Comparison of ENCODE assay signal across 11 cellular contexts in the genomic region with DNA sequence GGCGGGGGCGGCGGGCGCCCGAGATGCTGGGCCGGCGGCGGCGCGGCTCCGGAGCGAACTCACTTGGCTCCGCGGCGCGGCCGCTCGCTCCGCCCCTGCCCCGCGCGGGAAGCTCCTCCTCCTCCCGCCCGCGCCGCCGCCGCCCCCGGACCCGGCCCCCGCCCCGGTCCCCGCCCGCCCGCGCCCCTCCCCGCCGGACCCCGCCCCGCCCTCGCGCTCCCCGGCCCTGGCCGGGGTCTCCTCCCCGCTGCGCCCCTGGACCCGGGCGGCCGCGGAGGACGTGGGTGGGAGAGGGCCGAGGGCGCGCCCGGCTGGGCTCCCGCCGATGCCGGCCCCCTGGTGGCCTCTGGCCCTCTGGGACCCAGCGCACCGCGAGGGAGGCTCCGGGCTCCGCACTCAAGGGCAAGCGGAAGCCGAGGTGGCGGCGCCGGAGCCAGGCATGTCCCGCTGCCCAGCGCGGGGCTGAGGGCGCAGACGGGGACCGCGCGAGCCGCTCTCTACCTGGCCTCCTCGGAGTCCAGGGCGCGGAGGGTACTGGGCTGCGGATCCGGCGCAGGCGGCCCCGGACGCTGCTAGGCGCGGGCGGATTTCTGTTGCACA. TPM values are rescaled to one million over a fixed set of nuclear protein-coding genes. Genes with fewer than 3 reads are reported as not detected.
A peak's percentile ranks its signal among the peaks of the same experiment; 100 is the strongest.
DNase-seq lines count a peak whose midpoint lies in the region; ATAC-seq lines count a peak whose summit lies in the region.
"Had no signal": no experiment of that assay in that cellular context is flagged by ENCODE, and none has a peak within 500 bp of the region (broad histone marks: within the 10 kb centered on the region; RNA-seq: fewer than 3 reads in every experiment).

A gene with protein sequence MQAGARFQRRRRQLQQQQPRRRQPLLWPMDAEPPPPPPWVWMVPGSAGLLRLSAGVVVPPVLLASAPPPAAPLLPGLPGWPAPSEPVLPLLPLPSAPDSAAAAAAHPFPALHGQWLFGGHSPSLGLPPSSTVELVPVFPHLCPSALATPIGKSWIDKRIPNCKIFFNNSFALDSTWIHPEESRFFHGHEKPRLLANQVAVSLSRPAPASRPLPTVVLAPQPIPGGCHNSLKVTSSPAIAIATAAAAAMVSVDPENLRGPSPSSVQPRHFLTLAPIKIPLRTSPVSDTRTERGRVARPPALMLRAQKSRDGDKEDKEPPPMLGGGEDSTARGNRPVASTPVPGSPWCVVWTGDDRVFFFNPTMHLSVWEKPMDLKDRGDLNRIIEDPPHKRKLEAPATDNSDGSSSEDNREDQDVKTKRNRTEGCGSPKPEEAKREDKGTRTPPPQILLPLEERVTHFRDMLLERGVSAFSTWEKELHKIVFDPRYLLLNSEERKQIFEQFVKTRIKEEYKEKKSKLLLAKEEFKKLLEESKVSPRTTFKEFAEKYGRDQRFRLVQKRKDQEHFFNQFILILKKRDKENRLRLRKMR (minus strand): TSS at position 61 of the 600 bp plus-strand sequence. CDS start 86 bp downstream, outside the sequence.

- CTCF ChIA-PET in activated CD4-positive, alpha-beta T cell treated with anti-CD3 and anti-CD28 coated beads for 36 hours (lab: Charles Lee): interaction anchor here (0.8 kb wide), 1 partner anchor 1121 kb away, joined by 6 read pairs; no protein-coding TSS in a partner anchor

- H3K36me3 ChIP-seq in NT2/D1 (ENCODE audit: insufficient read depth, insufficient read length, low read length) (no peaks in the 10 kb centered on the region), iPS-15b (ENCODE audit: control insufficient read depth, insufficient read depth, low read length) (no peaks in the 10 kb centered on the region)
- H3K36me3 ChIP-seq: right lobe of liver, uterus had no signal

- peaks cover 3% of the 10 kb centered on the region for H3K4me1 ChIP-seq in NT2/D1 (ENCODE audit: insufficient read depth, insufficient read length)
- peaks cover 4% of the 10 kb centered on the region for H3K4me1 ChIP-seq in iPS-15b (ENCODE audit: control insufficient read depth, insufficient read depth, low read length)

- H3K9me3 Mint-ChIP-seq in activated CD4-positive, alpha-beta T cell treated with anti-CD3 and anti-CD28 coated beads for 36 hours (ENCODE audit: low read depth): no peaks in the 10 kb centered on the region
- H3K9me3 Mint-ChIP-seq in stimulated activated memory B cell treated with anti-CD40 and anti-IgM and Interleukin-4, amounts not matched to agents 10 μg/mL and 1 μg/mL and 100 μg/mL, for 72 hours: no peaks in the 10 kb centered on the region

- H3K4me1 Mint-ChIP-seq in activated CD4-positive, alpha-beta T cell treated with anti-CD3 and anti-CD28 coated beads for 36 hours: peaks cover 4% of the 10 kb centered on the region
- no peaks in the 10 kb centered on the region for H3K4me1 Mint-ChIP-seq in stimulated activated memory B cell treated with anti-CD40 and anti-IgM and Interleukin-4, amounts not matched to agents 10 μg/mL and 1 μg/mL and 100 μg/mL, for 72 hours

- peak; percentile 55 for ATAC-seq in activated CD4-positive, alpha-beta T cell treated with anti-CD3 and anti-CD28 coated beads for 36 hours
- ATAC-seq in stimulated activated memory B cell treated with anti-CD40 and anti-IgM and Interleukin-4, amounts not matched to agents 10 μg/mL and 1 μg/mL and 100 μg/mL, for 72 hours: peak; percentile 6

- peaks cover 40% of the 10 kb centered on the region for H3K27me3 Mint-ChIP-seq in activated CD4-positive, alpha-beta T cell treated with anti-CD3 and anti-CD28 coated beads for 36 hours
- H3K27me3 Mint-ChIP-seq in stimulated activated memory B cell treated with anti-CD40 and anti-IgM and Interleukin-4, amounts not matched to agents 10 μg/mL and 1 μg/mL and 100 μg/mL, for 72 hours: peaks cover 69% of the 10 kb centered on the region

- DNase-seq in activated CD4-positive, alpha-beta T cell treated with anti-CD3 and anti-CD28 coated beads for 36 hours: peak; percentile 45
- no peak for DNase-seq in activated CD4-positive, alpha-beta T cell treated with anti-CD3 and anti-CD28 coated beads, Interleukin-2, amount 50 U/mL, for 4 hours
- DNase-seq in NT2/D1 (ENCODE audit: low read depth, low spot score) (no peak), HUDEP-2 (lab: John Stamatoyannopoulos, UW; ENCODE audit: unreplicated experiment in 76 of 76) (no peak), OCI-M2 (lab: John Stamatoyannopoulos, UW; ENCODE audit: unreplicated experiment) (no peak), globus pallidus (ENCODE audit: low spot score) (no peak)
- DNase-seq: uterus had no signal

- peak within 1 kb of the TSS; percentile 43 for H3K4me3 Mint-ChIP-seq in activated CD4-positive, alpha-beta T cell treated with anti-CD3 and anti-CD28 coated beads for 36 hours
- H3K4me3 Mint-ChIP-seq in stimulated activated memory B cell treated with anti-CD40 and anti-IgM and Interleukin-4, amounts not matched to agents 10 μg/mL and 1 μg/mL and 100 μg/mL, for 72 hours: peak within 1 kb of the TSS; percentile 18

- H3K9me3 ChIP-seq in NT2/D1 (ENCODE audit: insufficient read depth, low read length) (no peaks in the 10 kb centered on the region), iPS-15b (ENCODE audit: control insufficient read depth, insufficient read depth, low read length) (no peaks in the 10 kb centered on the region)
- H3K9me3 ChIP-seq: right lobe of liver, uterus had no signal

- H3K4me3 ChIP-seq in NT2/D1 (ENCODE audit: insufficient read length, low read depth) (peak within 1 kb of the TSS; percentile 58), iPS-15b (ENCODE audit: low read depth, low read length) (peak within 1 kb of the TSS; percentile 62)
- H3K4me3 ChIP-seq: right lobe of liver had no signal

- no peaks in the 10 kb centered on the region for H3K36me3 Mint-ChIP-seq in activated CD4-positive, alpha-beta T cell treated with anti-CD3 and anti-CD28 coated beads for 36 hours (ENCODE audit: low read depth)
- H3K36me3 Mint-ChIP-seq in stimulated activated memory B cell treated with anti-CD40 and anti-IgM and Interleukin-4, amounts not matched to agents 10 μg/mL and 1 μg/mL and 100 μg/mL, for 72 hours: no peaks in the 10 kb centered on the region

- POLR2A ChIA-PET in activated CD4-positive, alpha-beta T cell treated with anti-CD3 and anti-CD28 coated beads for 36 hours (lab: Charles Lee): no interaction called here

- H3K27me3 ChIP-seq in NT2/D1 (ENCODE audit: insufficient read depth, insufficient read length) (peaks cover 3% of the 10 kb centered on the region), iPS-15b (ENCODE audit: control insufficient read depth, insufficient read depth, low read length) (peaks cover 15% of the 10 kb centered on the region)

- H3K9ac ChIP-seq in NT2/D1 (ENCODE audit: insufficient read length, low read depth) (peak within 1 kb of the TSS; percentile 77), iPS-15b (ENCODE audit: low read depth, low read length) (no peak within 1 kb of the TSS)

- no peak within 1 kb of the TSS for H3K27ac Mint-ChIP-seq in activated CD4-positive, alpha-beta T cell treated with anti-CD3 and anti-CD28 coated beads for 36 hours
- no peak within 1 kb of the TSS for H3K27ac Mint-ChIP-seq in stimulated activated memory B cell treated with anti-CD40 and anti-IgM and Interleukin-4, amounts not matched to agents 10 μg/mL and 1 μg/mL and 100 μg/mL, for 72 hours

- intact Hi-C loops in activated CD4-positive, alpha-beta T cell treated with anti-CD3 and anti-CD28 coated beads for 36 hours (cut with DNase I, micrococcal nuclease): loop anchor here in 1 of 2 experiments (5.0 to 10.0 kb wide), 2 partner anchors 563 to 1119 kb away; no protein-coding TSS in a partner anchor

RNA-seq across cellular contexts. Expression of the gene that starts here (rescaled TPM):
- under 1 TPM; 0.05 to 0.21 TPM for total RNA-seq in activated CD4-positive, alpha-beta T cell treated with anti-CD3 and anti-CD28 coated beads for 36 hours
- total RNA-seq: HT1080, right lobe of liver had no signal

Comparison
In these comparisons a context has a peak if more than half of its experiments do, and no peak if none do; other contexts are left out.
1. Peak in DNase-seq and ATAC-seq in activated CD4-positive, alpha-beta T cell treated with anti-CD3 and anti-CD28 coated beads for 36 hours; RNA of the gene not detected or under 1 TPM.